In the genomic region with DNA sequence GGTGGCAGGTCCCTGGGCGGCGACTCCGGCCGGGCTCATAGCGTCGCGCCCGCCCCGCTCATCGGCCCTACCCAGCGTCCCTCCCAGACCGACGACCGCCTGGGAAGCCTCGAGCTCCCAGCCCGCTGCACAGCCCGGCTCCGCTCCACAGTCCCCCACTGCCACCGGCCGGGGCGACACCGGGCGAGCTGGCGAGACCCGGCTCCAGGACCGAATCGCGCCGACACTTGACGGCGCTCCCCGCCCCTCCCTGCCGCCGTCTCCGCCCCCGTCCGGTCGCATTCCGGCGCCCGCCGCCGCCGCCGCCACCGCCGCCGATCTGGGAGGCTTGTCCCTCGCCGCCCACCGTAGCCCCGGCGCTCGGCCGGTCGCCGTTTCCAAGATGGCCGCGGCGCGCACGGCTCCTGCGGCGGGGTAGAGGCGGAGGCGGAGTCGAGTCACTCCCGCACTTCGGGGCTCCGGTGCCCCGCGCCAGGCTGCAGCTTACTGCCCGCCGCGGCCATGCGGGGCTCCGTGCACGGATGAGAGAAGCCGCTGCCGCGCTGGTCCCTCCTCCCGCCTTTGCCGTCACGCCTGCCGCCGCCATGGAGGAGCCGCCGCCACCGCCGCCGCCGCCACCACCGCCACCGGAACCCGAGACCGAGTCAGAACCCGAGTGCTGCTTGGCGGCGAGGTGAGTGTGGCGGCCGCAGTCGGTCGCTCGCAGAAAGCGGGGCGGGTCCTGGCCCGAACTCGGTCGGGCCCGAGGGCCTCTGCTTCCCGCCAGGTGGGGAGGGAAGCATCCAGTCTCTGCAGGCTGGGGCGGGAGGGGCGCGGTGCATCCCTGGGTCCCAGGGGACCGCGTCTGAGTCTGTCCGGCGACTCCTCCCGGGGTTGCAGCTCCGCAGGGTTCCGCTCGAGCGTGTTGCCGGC, we compare ENCODE assay signal across 8 cellular contexts. TPM values are rescaled to one million over a fixed set of nuclear protein-coding genes. Genes with fewer than 3 reads are reported as not detected.
A peak's percentile ranks its signal among the peaks of the same experiment; 100 is the strongest.
DNase-seq lines count a peak whose midpoint lies in the region; ATAC-seq and TF ChIP-seq lines count a peak whose summit lies in the region.

TSS of gene MAP3K4 (plus strand) at position 359 of the 912 bp plus-strand sequence. CDS start at position 522, 163 bp downstream.

- no peaks in the 10 kb centered on the region for H3K9me3 Mint-ChIP-seq in Caco-2 (ENCODE audit: unreplicated experiment)

- H2AFZ ChIP-seq in OCI-LY7 (ENCODE audit: low read length) = peak within 1 kb of the TSS; percentile 91

- H4K20me1 ChIP-seq in OCI-LY7 (ENCODE audit: insufficient read depth, low read length) = peaks cover 15% of the 10 kb centered on the region

- H3K9me2 ChIP-seq in OCI-LY7 (ENCODE audit: insufficient read depth, low read length) = no peaks in the 10 kb centered on the region

- no TSS peak for BruUV-seq in Caco-2 (replicated peaks; lab: Mats Ljungman, UMichigan)
- no TSS peak for BruUV-seq in OCI-LY7 (replicated peaks; lab: Mats Ljungman, UMichigan)

- H3K79me2 ChIP-seq in OCI-LY7 (ENCODE audit: insufficient read depth, low read depth, low read length) = peaks cover 39% of the 10 kb centered on the region

- CTCF ChIA-PET in Caco-2 (lab: Charles Lee) (interaction anchor here (1.0 kb wide), 1 partner anchor 379 kb away, joined by 6 read pairs; no protein-coding TSS in a partner anchor), OCI-LY7 (lab: Charles Lee; ENCODE audit: unreplicated experiment) (interaction anchor here (0.8 to 1.2 kb wide), 2 partner anchors 18 to 259 kb away, joined by 3 read pairs; no protein-coding TSS in a partner anchor)

- H3K4me3 ChIP-seq in Caco-2 (ENCODE audit: low read depth, low read length) (peak within 1 kb of the TSS; percentile 97), OCI-LY7 (ENCODE audit: low read depth, low read length, poor library complexity, severe bottlenecking) (peak within 1 kb of the TSS; percentile 86), epithelial cell of proximal tubule (ENCODE audit: low read depth, low read length) (peak within 1 kb of the TSS; percentile 91), mucosa of stomach (ENCODE audit: low read length) (peak within 1 kb of the TSS; percentile 61)

- peak within 1 kb of the TSS; percentile 76 for H3K27ac ChIP-seq in OCI-LY7 (ENCODE audit: low read depth, low read length, poor library complexity, severe bottlenecking)

- H3K27ac Mint-ChIP-seq in Caco-2 (ENCODE audit: unreplicated experiment) = peak within 1 kb of the TSS; percentile 94

- H3K4me2 ChIP-seq in OCI-LY7 (ENCODE audit: low read length) = peak within 1 kb of the TSS; percentile 92

- H3K9ac ChIP-seq in mucosa of stomach (ENCODE audit: low read length) = peak within 1 kb of the TSS; percentile 85

- TF ChIP-seq CTCF in Caco-2 (IDR thresholded peaks at IDR 0.05; ENCODE audit: insufficient read depth in 1 of 2, low read depth in 1 of 2, low read length in 1 of 2, severe bottlenecking in 1 of 2, unreplicated experiment in 1 of 2) = no peak
- TF ChIP-seq CTCF in OCI-LY7 (conservative IDR thresholded peaks at IDR 0.05; ENCODE audit: low read length) = no peak
- TF ChIP-seq CTCF in epithelial cell of proximal tubule (conservative IDR thresholded peaks at IDR 0.05; ENCODE audit: low read depth, low read length) = no peak

- DNase-seq in Caco-2 = peak; percentile 76 to 87
- DNase-seq in HK-2 (ENCODE audit: unreplicated experiment) = peak; percentile 74
- peak; percentile 78 for DNase-seq in OCI-LY7 (ENCODE audit: low spot score)
- peak; percentile 71 for DNase-seq in activated T-cell treated with anti-CD3 and anti-CD28 coated beads for 4 hours
- no peak for DNase-seq in epithelial cell of proximal tubule (ENCODE audit: low read depth)
- peak; percentile 56 to 61 for DNase-seq in stimulated activated CD8-positive, alpha-beta memory T cell treated with anti-CD3 and anti-CD28 coated beads, Interleukin-7, amount 100 ng/mL, for 1 hour (ENCODE audit: low read depth in 2 of 2)

- H3K4me3 Mint-ChIP-seq in Caco-2 (ENCODE audit: unreplicated experiment) = peak within 1 kb of the TSS; percentile 96

- H3K9me3 ChIP-seq in Caco-2 (no peaks in the 10 kb centered on the region), OCI-LY7 (ENCODE audit: low read length) (no peaks in the 10 kb centered on the region), mucosa of stomach (ENCODE audit: control insufficient read depth, low read length) (no peaks in the 10 kb centered on the region)

- H3K27me3 ChIP-seq in Caco-2 (replicated peaks; ENCODE audit: control insufficient read depth, insufficient read depth, low read length) = no peaks in the 10 kb centered on the region
- H3K27me3 ChIP-seq in mucosa of stomach (ENCODE audit: control insufficient read depth, insufficient read depth, low read length) = no peaks in the 10 kb centered on the region

- H3K36me3 ChIP-seq in Caco-2 (ENCODE audit: control insufficient read depth, insufficient read depth, low read length) (no peaks in the 10 kb centered on the region), OCI-LY7 (ENCODE audit: insufficient read depth, low read length) (0 out of 2 replicates have a peak, but pooled peaks cover 3% of the 10 kb centered on the region), mucosa of stomach (ENCODE audit: control insufficient read depth, insufficient read depth, low read length) (no peaks in the 10 kb centered on the region)

- H3K4me1 Mint-ChIP-seq in Caco-2 (ENCODE audit: low read depth, unreplicated experiment) = no peaks in the 10 kb centered on the region

- intact Hi-C loops in Caco-2 (cut with micrococcal nuclease; ENCODE audit: unreplicated experiment) = loop anchor here (1.0 to 10.0 kb wide), 5 partner anchors 127 to 381 kb away; no protein-coding TSS in a partner anchor
- intact Hi-C loops in OCI-LY7 (cut with micrococcal nuclease; ENCODE audit: unreplicated experiment) = loop anchor here (1.0 to 10.0 kb wide), 3 partner anchors 183 to 381 kb away; no protein-coding TSS in a partner anchor

- H3K4me1 ChIP-seq in Caco-2 (no peaks in the 10 kb centered on the region; the same call in 1 of the 2 replicates), OCI-LY7 (ENCODE audit: insufficient read depth, low read length, poor library complexity, severe bottlenecking) (peaks cover 13% of the 10 kb centered on the region), mucosa of stomach (ENCODE audit: control insufficient read depth, insufficient read depth, low read length) (no peaks in the 10 kb centered on the region)

- no peaks in the 10 kb centered on the region for H3K27me3 Mint-ChIP-seq in Caco-2 (ENCODE audit: insufficient read depth, unreplicated experiment)

- ATAC-seq in GM19455 (IDR thresholded peaks at IDR 0.05; ENCODE audit: unreplicated experiment) = peak; percentile 66

- POLR2A ChIA-PET in Caco-2 (lab: Charles Lee) = interaction anchor here (0.5 to 0.6 kb wide), 2 partner anchors 42 to 455 kb away, joined by 3 to 7 read pairs; no protein-coding TSS in a partner anchor
- POLR2A ChIA-PET in OCI-LY7 (lab: Charles Lee) = interaction anchor here (0.6 to 2.8 kb wide), 5 partner anchors 7 to 266 kb away, joined by 3 to 10 read pairs (median 3); no protein-coding TSS in a partner anchor

- H3K36me3 Mint-ChIP-seq in Caco-2 (ENCODE audit: insufficient read depth, unreplicated experiment) = peaks cover 5% of the 10 kb centered on the region

RNA-seq across cellular contexts. Expression of gene MAP3K4, which starts in this region (rescaled TPM):
- 32.8 and 34.3 TPM in 2 replicates for total RNA-seq in Caco-2 (2022)
- total RNA-seq in OCI-LY7 (2014; rRNA removed; shearing (Covaris generic)) = 21.7 and 30.3 TPM in 2 replicates
- 36.6 and 38.7 TPM in 2 replicates for total RNA-seq in OCI-LY7 (2022)
- total RNA-seq in epithelial cell of proximal tubule = 31.9 and 85.7 TPM in 2 replicates
